Comparison of ENCODE assay signal across 16 cellular contexts in the genomic region with DNA sequence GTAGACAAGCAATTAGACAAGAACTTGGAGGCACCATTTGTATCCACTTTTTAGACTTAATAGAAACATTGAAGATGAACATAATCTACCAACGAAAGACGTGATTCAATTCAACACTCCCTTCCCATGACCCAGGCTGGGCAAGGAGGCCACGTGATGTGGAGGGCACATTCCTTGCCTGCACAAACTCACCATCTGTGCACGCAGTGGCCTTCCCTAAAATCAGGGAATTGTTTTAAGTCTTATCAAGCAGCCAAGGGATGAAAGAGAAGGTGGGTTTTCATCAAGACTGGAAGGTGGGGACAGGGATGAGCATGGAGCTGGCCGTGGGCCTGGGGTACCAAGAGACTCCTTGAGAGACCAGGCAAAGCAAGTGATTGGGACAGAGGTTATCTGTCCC. TPM values are rescaled to one million over a fixed set of nuclear protein-coding genes. Genes with fewer than 3 reads are reported as not detected.
DNase-seq lines count a peak whose midpoint lies in the region; ATAC-seq and TF ChIP-seq lines count a peak whose summit lies in the region.
"Had no signal": no experiment of that assay in that cellular context is flagged by ENCODE, and none has a peak within 500 bp of the region (broad histone marks: within the 10 kb centered on the region; RNA-seq: fewer than 3 reads in every experiment).

No MANE protein-coding gene starts in this region.

- no peaks in the 10 kb centered on the region for H3K27me3 Mint-ChIP-seq in CD8-positive, alpha-beta T cell (ENCODE audit: low read depth)
- H3K27me3 Mint-ChIP-seq in activated T-helper 17 cell treated with anti-CD3 and anti-CD28 coated beads, Interleukin-2, amount 50 U/mL, for 72 hours = no peaks in the 10 kb centered on the region
- no peaks in the 10 kb centered on the region for H3K27me3 Mint-ChIP-seq in natural killer cell treated with Interleukin-12 subunit alpha and Interleukin-12 subunit beta and Interleukin-15 and Interleukin-18, amount 100 ng/mL, for 72 hours
- H3K27me3 Mint-ChIP-seq in type B pancreatic cell = no peaks in the 10 kb centered on the region

- H3K36me3 Mint-ChIP-seq in CD8-positive, alpha-beta T cell = peaks cover 93% of the 10 kb centered on the region
- H3K36me3 Mint-ChIP-seq in activated T-helper 17 cell treated with anti-CD3 and anti-CD28 coated beads, Interleukin-2, amount 50 U/mL, for 72 hours (ENCODE audit: low read depth) = peaks cover 90% of the 10 kb centered on the region
- peaks cover 13% of the 10 kb centered on the region for H3K36me3 Mint-ChIP-seq in natural killer cell treated with Interleukin-12 subunit alpha and Interleukin-12 subunit beta and Interleukin-15 and Interleukin-18, amount 100 ng/mL, for 72 hours
- peaks cover 11% of the 10 kb centered on the region for H3K36me3 Mint-ChIP-seq in type B pancreatic cell

- peak overlapping the region in 7 of 11 experiments; percentile 10 to 88 (median 74); a peak in 10 of 22 replicates for H3K27ac ChIP-seq in BLaER1 treated with 17β-estradiol and CSF1 and Interleukin-3, amounts not matched to agents 10 nM and 100 nM
- peak overlapping the region; percentile 12 for H3K27ac ChIP-seq in CD8-positive, alpha-beta T cell (ENCODE audit: low read depth, low read length)
- H3K27ac ChIP-seq: tibial artery had no signal

- CTCF ChIA-PET in CD8-positive, alpha-beta T cell (lab: Charles Lee) = interaction anchor here (0.7 to 23.5 kb wide), 5 partner anchors 9 to 195 kb away, joined by 3 to 498 read pairs (median 3); no protein-coding TSS in a partner anchor

- TF ChIP-seq CTCF in CD8-positive, alpha-beta T cell (IDR thresholded peaks at IDR 0.05) = no peak
- no peak for TF ChIP-seq CTCF in type B pancreatic cell (conservative IDR thresholded peaks at IDR 0.05)

- no peak for DNase-seq in CD8-positive, alpha-beta T cell
- DNase-seq in natural killer cell treated with Interleukin-12 subunit alpha and Interleukin-12 subunit beta and Interleukin-15 and Interleukin-18, amount 100 ng/mL, for 72 hours (ENCODE audit: low spot score) = no peak
- DNase-seq in SW480 (ENCODE audit: low spot score) (no peak), type B pancreatic cell (ENCODE audit: extremely low spot score, unreplicated experiment) (no peak)
- DNase-seq in stimulated activated CD4-positive, alpha-beta T cell treated with anti-CD3 and anti-CD28 coated beads, Interleukin-12 subunit alpha, Interleukin-12 subunit beta, amount 100 ng/mL, for 4 hours = no peak
- DNase-seq: activated CD4-positive, alpha-beta T cell treated with anti-CD3 and anti-CD28 coated beads, Interleukin-2, amount 50 U/mL, for 4 hours; activated T-cell treated with anti-CD3 and anti-CD28 coated beads, Interleukin-2, amount 50 U/mL, for 1 hour; amniotic stem cell; caudate nucleus; Kasumi-1; NCI-H1092 treated with DMSO at 0.1 percent for 48 hours; NCI-H2029 treated with DMSO at 0.1 percent for 48 hours; tibial artery had no signal

- H3K9me3 Mint-ChIP-seq in CD8-positive, alpha-beta T cell = no peaks in the 10 kb centered on the region
- no peaks in the 10 kb centered on the region for H3K9me3 Mint-ChIP-seq in activated T-helper 17 cell treated with anti-CD3 and anti-CD28 coated beads, Interleukin-2, amount 50 U/mL, for 72 hours
- H3K9me3 Mint-ChIP-seq in natural killer cell treated with Interleukin-12 subunit alpha and Interleukin-12 subunit beta and Interleukin-15 and Interleukin-18, amount 100 ng/mL, for 72 hours = no peaks in the 10 kb centered on the region
- H3K9me3 Mint-ChIP-seq in type B pancreatic cell = no peaks in the 10 kb centered on the region

- no peak for ATAC-seq in CD8-positive, alpha-beta T cell
- no peak for ATAC-seq in activated T-helper 17 cell treated with anti-CD3 and anti-CD28 coated beads, Interleukin-2, amount 50 U/mL, for 72 hours (replicated peaks)
- no peak for ATAC-seq in natural killer cell treated with Interleukin-12 subunit alpha and Interleukin-12 subunit beta and Interleukin-15 and Interleukin-18, amount 100 ng/mL, for 72 hours
- no peak for ATAC-seq in HG03175 (IDR thresholded peaks at IDR 0.05; ENCODE audit: unreplicated experiment)

- H3K4me1 Mint-ChIP-seq in CD8-positive, alpha-beta T cell (ENCODE audit: low read depth) = peaks cover 87% of the 10 kb centered on the region
- H3K4me1 Mint-ChIP-seq in activated T-helper 17 cell treated with anti-CD3 and anti-CD28 coated beads, Interleukin-2, amount 50 U/mL, for 72 hours = peaks cover 15% of the 10 kb centered on the region
- peaks cover 44 to 56% of the 10 kb centered on the region in 2 donors for H3K4me1 Mint-ChIP-seq in natural killer cell treated with Interleukin-12 subunit alpha and Interleukin-12 subunit beta and Interleukin-15 and Interleukin-18, amount 100 ng/mL, for 72 hours (ENCODE audit: low read depth in 2 of 2)
- H3K4me1 Mint-ChIP-seq in type B pancreatic cell (ENCODE audit: unreplicated experiment) = no peaks in the 10 kb centered on the region

- peaks cover 18 to 69% (median 34%) of the 10 kb centered on the region in 10 experiments for H3K4me1 ChIP-seq in BLaER1 treated with 17β-estradiol and CSF1 and Interleukin-3, amounts not matched to agents 10 nM and 100 nM
- H3K4me1 ChIP-seq in CD8-positive, alpha-beta T cell (ENCODE audit: insufficient read depth, low read length) = peaks cover 70% of the 10 kb centered on the region

- no peak overlapping the region for H3K4me3 Mint-ChIP-seq in CD8-positive, alpha-beta T cell
- no peak overlapping the region for H3K4me3 Mint-ChIP-seq in activated T-helper 17 cell treated with anti-CD3 and anti-CD28 coated beads, Interleukin-2, amount 50 U/mL, for 72 hours
- no peak overlapping the region for H3K4me3 Mint-ChIP-seq in natural killer cell treated with Interleukin-12 subunit alpha and Interleukin-12 subunit beta and Interleukin-15 and Interleukin-18, amount 100 ng/mL, for 72 hours
- no peak overlapping the region for H3K4me3 Mint-ChIP-seq in type B pancreatic cell

- H3K9ac ChIP-seq in BLaER1 treated with 17β-estradiol and CSF1 and Interleukin-3, amounts not matched to agents 10 nM and 100 nM = peak overlapping the region in 2 of 11 experiments; percentile 16 to 47; a peak in 1 of 22 replicates

- peaks cover 0 to 10% (median 0%) of the 10 kb centered on the region in 11 experiments; a peak in 2 of 22 replicates for H4K20me1 ChIP-seq in BLaER1 treated with 17β-estradiol and CSF1 and Interleukin-3, amounts not matched to agents 10 nM and 100 nM

- H3K36me3 ChIP-seq in BLaER1 treated with 17β-estradiol and CSF1 and Interleukin-3, amounts not matched to agents 10 nM and 100 nM = peaks cover 53 to 81% (median 63%) of the 10 kb centered on the region in 11 experiments
- peaks cover 58% of the 10 kb centered on the region for H3K36me3 ChIP-seq in CD8-positive, alpha-beta T cell (ENCODE audit: insufficient read depth, low read length)

- H3K27ac Mint-ChIP-seq in CD8-positive, alpha-beta T cell = peak overlapping the region; percentile 91
- peak overlapping the region; percentile 45 for H3K27ac Mint-ChIP-seq in activated T-helper 17 cell treated with anti-CD3 and anti-CD28 coated beads, Interleukin-2, amount 50 U/mL, for 72 hours
- peak overlapping the region; percentile 45 to 57 for H3K27ac Mint-ChIP-seq in natural killer cell treated with Interleukin-12 subunit alpha and Interleukin-12 subunit beta and Interleukin-15 and Interleukin-18, amount 100 ng/mL, for 72 hours
- no peak overlapping the region for H3K27ac Mint-ChIP-seq in type B pancreatic cell

- intact Hi-C loops in CD8-positive, alpha-beta T cell (cut with DNase I, micrococcal nuclease) = loop anchor here in 1 of 2 experiments (2.0 kb wide), 1 partner anchor 14 kb away; a partner anchor contains a TSS

- H3K4me2 ChIP-seq in BLaER1 treated with 17β-estradiol and CSF1 and Interleukin-3, amounts not matched to agents 10 nM and 100 nM = peak overlapping the region in 6 of 11 experiments; percentile 80 to 90 (median 85); a peak in 11 of 22 replicates

- no peaks in the 10 kb centered on the region for H3K9me3 ChIP-seq in BLaER1 treated with 17β-estradiol and CSF1 and Interleukin-3, amounts not matched to agents 10 nM and 100 nM (replicated peaks in 1 of 11)
- H3K9me3 ChIP-seq in CD8-positive, alpha-beta T cell (ENCODE audit: low read length) = no peaks in the 10 kb centered on the region
- H3K9me3 ChIP-seq: tibial artery had no signal

- POLR2A ChIA-PET in CD8-positive, alpha-beta T cell (lab: Charles Lee) = interaction anchor here (1.0 to 14.0 kb wide), 10 partner anchors 8 to 45 kb away, joined by 3 to 330 read pairs (median 18); a partner anchor contains a TSS

- no peak overlapping the region for H3K4me3 ChIP-seq in BLaER1 treated with 17β-estradiol and CSF1 and Interleukin-3, amounts not matched to agents 10 nM and 100 nM
- H3K4me3 ChIP-seq in CD8-positive, alpha-beta T cell (ENCODE audit: low read depth, low read length) = no peak overlapping the region
- H3K4me3 ChIP-seq: tibial artery had no signal

- no peaks in the 10 kb centered on the region for H3K27me3 ChIP-seq in BLaER1 treated with 17β-estradiol and CSF1 and Interleukin-3, amounts not matched to agents 10 nM and 100 nM
- H3K27me3 ChIP-seq in CD8-positive, alpha-beta T cell (ENCODE audit: insufficient read depth, low read length) = no peaks in the 10 kb centered on the region
- H3K27me3 ChIP-seq: tibial artery had no signal

RNA-seq across cellular contexts. Expression of a gene that starts 13.5 kb away (rescaled TPM):
- total RNA-seq in CD8-positive, alpha-beta T cell = 10 to 100 TPM; 13.6 to 14.3 TPM
- total RNA-seq in activated T-helper 17 cell treated with anti-CD3 and anti-CD28 coated beads, Interleukin-2, amount 50 U/mL, for 72 hours = 1 to 10 TPM; 5.9 to 8.8 TPM
- total RNA-seq in natural killer cell treated with Interleukin-12 subunit alpha and Interleukin-12 subunit beta and Interleukin-15 and Interleukin-18, amount 100 ng/mL, for 72 hours = 1 to 10 TPM; 6.2 to 7.8 TPM
- 7.8 and 15.1 TPM in 2 replicates for total RNA-seq in type B pancreatic cell (ENCODE audit: low replicate concordance)
